Comparison of ENCODE assay signal across 38 cellular contexts in genomic region chr14:45258805-45259204, GRCh38.
"Had no signal": no experiment of that assay in that cellular context is flagged by ENCODE, and none has a peak within 500 bp of the region (broad histone marks: within the 10 kb centered on the region; RNA-seq: fewer than 3 reads in every experiment).

No MANE protein-coding gene starts in this region.

- H3K36me3 ChIP-seq: adrenal gland, ascending aorta, brain microvascular endothelial cell, breast epithelium, cardiac muscle cell had no signal

- H3K9me3 ChIP-seq: body of pancreas had no signal

- FAIRE-seq: bronchial epithelial cell had no signal

- H3K4me1 Mint-ChIP-seq: activated naive CD4-positive, alpha-beta T cell treated with anti-CD3 and anti-CD28 coated beads, Interleukin-2, amount 50 U/mL, for 24 hours; activated naive CD8-positive, alpha-beta T cell treated with anti-CD3 and anti-CD28 coated beads for 36 hours; activated naive CD8-positive, alpha-beta T cell treated with anti-CD3 and anti-CD28 coated beads, Interleukin-2, amount 10 ng/mL, durations not matched to agents 7 days and 5 days; activated T-helper 17 cell treated with anti-CD3 and anti-CD28 coated beads, Interleukin-2, amount 50 U/mL, for 72 hours; brain; central memory CD8-positive, alpha-beta T cell had no signal

- H3K4me3 Mint-ChIP-seq: activated naive CD4-positive, alpha-beta T cell treated with anti-CD3 and anti-CD28 coated beads for 36 hours; activated naive CD4-positive, alpha-beta T cell treated with anti-CD3 and anti-CD28 coated beads, Interleukin-2, amount 10 ng/mL, durations not matched to agents 7 days and 5 days; activated naive CD4-positive, alpha-beta T cell treated with anti-CD3 and anti-CD28 coated beads, Interleukin-2, amount 50 U/mL, for 24 hours; activated naive CD8-positive, alpha-beta T cell; activated naive CD8-positive, alpha-beta T cell treated with anti-CD3 and anti-CD28 coated beads for 36 hours; activated naive CD8-positive, alpha-beta T cell treated with anti-CD3 and anti-CD28 coated beads, Interleukin-2, amount 10 ng/mL, durations not matched to agents 7 days and 5 days; activated naive CD8-positive, alpha-beta T cell treated with anti-CD3 and anti-CD28 coated beads, Interleukin-2, amount 50 U/mL, for 24 hours; activated T-cell treated with anti-CD3 and anti-CD28 coated beads, Interleukin-2, amount 50 U/mL, for 24 hours; activated T-helper 1 cell treated with anti-CD3 and anti-CD28 coated beads, Interleukin-12 subunit alpha, Interleukin-12 subunit beta, Interleukin-2, Interleukin-4 antibody, amounts not matched to agents 30 ng/mL and 10 ng/mL and 1 ng/mL, durations not matched to agents 14 hours and 24 hours and 36 hours; activated T-helper 17 cell treated with anti-CD3 and anti-CD28 coated beads, Interleukin-2, amount 50 U/mL, for 72 hours; central memory CD8-positive, alpha-beta T cell had no signal

- H3K27me3 Mint-ChIP-seq: activated naive CD8-positive, alpha-beta T cell; activated naive CD8-positive, alpha-beta T cell treated with anti-CD3 and anti-CD28 coated beads for 36 hours; activated T-helper 17 cell treated with anti-CD3 and anti-CD28 coated beads, Interleukin-2, amount 50 U/mL, for 72 hours had no signal

- H3K36me3 Mint-ChIP-seq: activated naive CD8-positive, alpha-beta T cell treated with anti-CD3 and anti-CD28 coated beads for 36 hours had no signal

- H3K4me3 ChIP-seq: adrenal gland, ascending aorta, body of pancreas, breast epithelium, cardiac muscle cell had no signal

- H3K27ac ChIP-seq: adrenal gland, ascending aorta, body of pancreas, brain microvascular endothelial cell, breast epithelium, cardiac muscle cell had no signal

- ATAC-seq: activated naive CD4-positive, alpha-beta T cell treated with anti-CD3 and anti-CD28 coated beads, Interleukin-2, amount 50 U/mL, for 72 hours; activated naive CD8-positive, alpha-beta T cell treated with anti-CD3 and anti-CD28 coated beads, Interleukin-2, amount 50 U/mL, for 24 hours; activated T-helper 17 cell treated with anti-CD3 and anti-CD28 coated beads, Interleukin-2, amount 50 U/mL, for 72 hours; body of pancreas had no signal

- H3K27ac Mint-ChIP-seq: activated naive CD4-positive, alpha-beta T cell treated with anti-CD3 and anti-CD28 coated beads for 36 hours; activated naive CD4-positive, alpha-beta T cell treated with anti-CD3 and anti-CD28 coated beads, Interleukin-2, amount 10 ng/mL, durations not matched to agents 7 days and 5 days; activated naive CD4-positive, alpha-beta T cell treated with anti-CD3 and anti-CD28 coated beads, Interleukin-2, amount 50 U/mL, for 24 hours; activated naive CD4-positive, alpha-beta T cell treated with anti-CD3 and anti-CD28 coated beads, Interleukin-2, amount 50 U/mL, for 72 hours; activated naive CD8-positive, alpha-beta T cell; activated naive CD8-positive, alpha-beta T cell treated with anti-CD3 and anti-CD28 coated beads for 36 hours; activated naive CD8-positive, alpha-beta T cell treated with anti-CD3 and anti-CD28 coated beads, Interleukin-2, amount 10 ng/mL, durations not matched to agents 7 days and 5 days; activated naive CD8-positive, alpha-beta T cell treated with anti-CD3 and anti-CD28 coated beads, Interleukin-2, amount 50 U/mL, for 24 hours; activated T-cell treated with anti-CD3 and anti-CD28 coated beads, Interleukin-2, amount 50 U/mL, for 24 hours; activated T-helper 1 cell treated with anti-CD3 and anti-CD28 coated beads, Interleukin-12 subunit alpha, Interleukin-12 subunit beta, Interleukin-2, Interleukin-4 antibody, amounts not matched to agents 30 ng/mL and 10 ng/mL and 1 ng/mL, durations not matched to agents 14 hours and 24 hours and 36 hours; activated T-helper 17 cell treated with anti-CD3 and anti-CD28 coated beads, Interleukin-2, amount 50 U/mL, for 72 hours; activated T-helper 2 cell treated with anti-CD3 and anti-CD28 coated beads, Interferon-gamma antibody, Interleukin-2, Interleukin-4, amounts not matched to agents 10 μg/mL and 5 μg/mL and 100 μg/mL, durations not matched to agents 14 hours and 24 hours and 36 hours; brain had no signal

- DNase-seq: activated effector memory CD4-positive, alpha-beta T cell treated with anti-CD3 and anti-CD28 coated beads, Interleukin-2, amount 50 U/mL, for 16 hours; activated effector memory CD4-positive, alpha-beta T cell treated with Interleukin-2 at 50 U/mL for 16 hours; activated gamma-delta T cell; activated gamma-delta T cell treated with Interleukin-2 at 50 U/mL for 16 hours; activated naive CD4-positive, alpha-beta T cell; activated naive CD4-positive, alpha-beta T cell treated with anti-CD3 and anti-CD28 coated beads for 36 hours; activated naive CD4-positive, alpha-beta T cell treated with anti-CD3 and anti-CD28 coated beads, Interleukin-2, amount 10 ng/mL, durations not matched to agents 7 days and 5 days; activated naive CD4-positive, alpha-beta T cell treated with anti-CD3 and anti-CD28 coated beads, Interleukin-2, amount 50 U/mL, for 16 hours; activated naive CD4-positive, alpha-beta T cell treated with Interleukin-2 at 50 U/mL for 16 hours; activated naive CD8-positive, alpha-beta T cell treated with anti-CD3 and anti-CD28 coated beads for 36 hours; activated naive CD8-positive, alpha-beta T cell treated with anti-CD3 and anti-CD28 coated beads, Interleukin-2, amount 10 ng/mL, durations not matched to agents 7 days and 5 days; activated naive CD8-positive, alpha-beta T cell treated with anti-CD3 and anti-CD28 coated beads, Interleukin-2, amount 50 U/mL, for 24 hours; activated T-cell treated with anti-CD3 and anti-CD28 coated beads for 4 hours; activated T-cell treated with anti-CD3 and anti-CD28 coated beads, Interleukin-2, amount 50 U/mL, for 1 hour; activated T-cell treated with anti-CD3 and anti-CD28 coated beads, Interleukin-2, amount 50 U/mL, for 24 hours; activated T-cell treated with anti-CD3 and anti-CD28 coated beads, Interleukin-2, amount 50 U/mL, for 48 hours; adrenal gland; amniotic stem cell; amygdala; anterior cingulate cortex; aorta; body of pancreas; brain microvascular endothelial cell; caudate nucleus; central memory CD4-positive, alpha-beta T cell; cerebellar nuclear complex had no signal

- H3K4me1 ChIP-seq: adrenal gland, breast epithelium had no signal

- H3K27me3 ChIP-seq: adrenal gland, ascending aorta, body of pancreas, brain microvascular endothelial cell, breast epithelium, cardiac muscle cell had no signal
